8 cellular contexts compared by ENCODE assay signal in the genomic region with DNA sequence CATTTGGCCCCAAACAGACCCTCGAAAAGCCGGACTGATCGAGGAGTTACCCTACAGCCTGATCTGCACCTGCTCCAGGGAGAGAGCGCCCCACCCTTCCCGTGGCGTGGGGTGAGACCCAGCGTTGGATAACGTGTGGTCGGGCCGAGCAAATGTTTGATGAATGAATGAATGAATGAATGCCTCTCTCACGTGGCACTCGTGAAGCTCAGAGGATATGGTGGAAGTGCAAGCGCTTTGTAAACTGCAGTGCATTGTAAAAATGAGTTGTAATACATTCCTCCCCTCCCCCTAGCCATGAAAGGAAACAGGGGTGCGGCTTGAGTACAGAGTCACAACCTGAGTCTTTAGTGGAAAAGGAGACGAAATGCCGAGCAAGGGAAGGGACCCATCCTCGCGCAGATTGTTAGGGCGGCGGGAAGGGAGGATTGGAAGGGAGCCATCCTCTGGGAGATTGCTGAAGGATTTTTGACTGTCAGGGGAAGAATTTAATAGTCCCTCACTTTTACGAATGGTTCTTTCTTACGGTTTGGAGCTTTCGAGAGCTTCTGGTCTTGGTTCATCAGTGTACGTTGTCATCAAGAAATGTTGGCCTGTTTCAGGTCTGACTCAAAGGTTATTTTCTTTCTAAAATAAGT.
DNase-seq lines count a peak whose midpoint lies in the region; ATAC-seq lines count a peak whose summit lies in the region.

No MANE protein-coding gene starts in this region.

- peak overlapping the region; percentile 98 for H3K27ac ChIP-seq in duodenal mucosa (ENCODE audit: low read depth, low read length)
- peak overlapping the region; percentile 86 for H3K27ac ChIP-seq in substantia nigra (ENCODE audit: low read depth, low read length, poor library complexity, severe bottlenecking)

- peaks cover 38% of the 10 kb centered on the region for H3K4me1 Mint-ChIP-seq in memory B cell

- no peaks in the 10 kb centered on the region for H3K27me3 Mint-ChIP-seq in memory B cell

- no peaks in the 10 kb centered on the region for H3K9me3 Mint-ChIP-seq in memory B cell

- H3K36me3 ChIP-seq in duodenal mucosa (ENCODE audit: control insufficient read depth in 1 of 2, insufficient read depth in 2 of 2, low read length in 2 of 2), result peaks cover 3 to 11% of the 10 kb centered on the region in 2 donors

- H3K4me3 Mint-ChIP-seq in memory B cell, result peak overlapping the region; percentile 97

- DNase-seq in GDM1 (lab: John Stamatoyannopoulos, UW) (peak; percentile 69), T-helper 2 cell (peak in 4 of 5 experiments; percentile 28 to 93 (median 76)), memory B cell (ENCODE audit: low spot score in 2 of 2) (peak in 1 of 2 donors; percentile 7), substantia nigra (lab: John Stamatoyannopoulos, UW) (peak in 2 of 49 donors; percentile 34 to 40), 8988T (no peak)

- ATAC-seq in GM21360 (IDR thresholded peaks at IDR 0.05; ENCODE audit: unreplicated experiment), result peak; percentile 20
- peak; percentile 28 for ATAC-seq in HG03571 (IDR thresholded peaks at IDR 0.05; ENCODE audit: unreplicated experiment)
- peak; percentile 58 for ATAC-seq in memory B cell (ENCODE audit: low read depth)

- peak overlapping the region; percentile 96 for H3K4me3 ChIP-seq in duodenal mucosa (ENCODE audit: low read depth in 1 of 2, low read length in 2 of 2)

- H3K27me3 ChIP-seq in duodenal mucosa (ENCODE audit: control insufficient read depth in 1 of 2, insufficient read depth in 2 of 2, low read length in 2 of 2), result no peaks in the 10 kb centered on the region

- H3K9me3 ChIP-seq in duodenal mucosa (ENCODE audit: control insufficient read depth in 1 of 2, low read length in 2 of 2), result peaks cover 5 to 8% of the 10 kb centered on the region in 2 donors

- H3K36me3 Mint-ChIP-seq in memory B cell, result peaks cover 18% of the 10 kb centered on the region

- H3K9ac ChIP-seq in duodenal mucosa (ENCODE audit: low read depth in 1 of 2, low read length in 2 of 2), result peak overlapping the region; percentile 93 to 96

- peak overlapping the region; percentile 97 for H3K27ac Mint-ChIP-seq in memory B cell

- H3K4me1 ChIP-seq in duodenal mucosa (ENCODE audit: control insufficient read depth in 1 of 2, insufficient read depth in 2 of 2, low read length in 2 of 2), result peaks cover 34 to 38% of the 10 kb centered on the region in 2 donors
